ENCODE assay signal across 10 cellular contexts in genomic region chr12:124750787-124751471, GRCh38.
DNase-seq lines count a peak whose midpoint lies in the region; ATAC-seq and TF ChIP-seq lines count a peak whose summit lies in the region.
"Had no signal": no experiment of that assay in that cellular context is flagged by ENCODE, and none has a peak within 500 bp of the region (broad histone marks: within the 10 kb centered on the region; RNA-seq: fewer than 3 reads in every experiment).

No MANE protein-coding gene starts in this region.

- no peak for ATAC-seq in RWPE2 (ENCODE audit: low read depth)
- no peak for ATAC-seq in HG03175 (IDR thresholded peaks at IDR 0.05; ENCODE audit: unreplicated experiment)
- no peak for ATAC-seq in GM18502 (IDR thresholded peaks at IDR 0.05; ENCODE audit: poor library complexity, unreplicated experiment)
- no peak for ATAC-seq in HG03442 (IDR thresholded peaks at IDR 0.05; ENCODE audit: unreplicated experiment)

- H3K27me3 ChIP-seq in RWPE2 (ENCODE audit: insufficient read depth, poor library complexity, severe bottlenecking) = no peaks in the 10 kb centered on the region

- H3K27ac ChIP-seq in RWPE2 (ENCODE audit: poor library complexity, severe bottlenecking) = no peak overlapping the region
- H3K27ac ChIP-seq: neutrophil had no signal

- DNase-seq in stimulated activated CD4-positive, alpha-beta T cell treated with anti-CD3 and anti-CD28 coated beads, Interleukin-15, amount 100 ng/mL, for 24 hours = peak; percentile 21
- DNase-seq in stimulated activated CD4-positive, alpha-beta T cell treated with anti-CD3 and anti-CD28 coated beads, Interleukin-12 subunit alpha, Interleukin-12 subunit beta, amount 100 ng/mL, for 4 hours = no peak
- DNase-seq in RWPE2 (ENCODE audit: low spot score) = no peak
- peak; percentile 71 for DNase-seq in iPS-NIHi11 (ENCODE audit: low spot score)
- no peak for DNase-seq in NCI-H2196 (lab: John Stamatoyannopoulos, UW; ENCODE audit: unreplicated experiment)
- DNase-seq: SHP77 had no signal

- no peaks in the 10 kb centered on the region for H3K36me3 ChIP-seq in RWPE2 (ENCODE audit: low read depth)
- H3K36me3 ChIP-seq: neutrophil had no signal

- H3K4me3 ChIP-seq in RWPE2 (ENCODE audit: severe bottlenecking) = no peak overlapping the region

- TF ChIP-seq CTCF in RWPE2 (IDR thresholded peaks at IDR 0.05; ENCODE audit: poor library complexity, severe bottlenecking) = peak; percentile 42

- peaks cover 24% of the 10 kb centered on the region for H3K4me1 ChIP-seq in RWPE2 (ENCODE audit: insufficient read depth, poor library complexity, severe bottlenecking)

- no peaks in the 10 kb centered on the region for H3K9me3 ChIP-seq in RWPE2 (ENCODE audit: severe bottlenecking)
- H3K9me3 ChIP-seq: neutrophil had no signal

Comparison
In these comparisons a context has a peak if more than half of its experiments do, and no peak if none do; other contexts are left out.
1. DNase-seq: peak in stimulated activated CD4-positive, alpha-beta T cell treated with anti-CD3 and anti-CD28 coated beads, Interleukin-15, amount 100 ng/mL, for 24 hours (single experiment) and iPS-NIHi11 (single experiment); none in stimulated activated CD4-positive, alpha-beta T cell treated with anti-CD3 and anti-CD28 coated beads, Interleukin-12 subunit alpha, Interleukin-12 subunit beta, amount 100 ng/mL, for 4 hours (single experiment), RWPE2 (single experiment) and NCI-H2196 (single experiment).